ENCODE assay signal across 15 cellular contexts in the genomic region with DNA sequence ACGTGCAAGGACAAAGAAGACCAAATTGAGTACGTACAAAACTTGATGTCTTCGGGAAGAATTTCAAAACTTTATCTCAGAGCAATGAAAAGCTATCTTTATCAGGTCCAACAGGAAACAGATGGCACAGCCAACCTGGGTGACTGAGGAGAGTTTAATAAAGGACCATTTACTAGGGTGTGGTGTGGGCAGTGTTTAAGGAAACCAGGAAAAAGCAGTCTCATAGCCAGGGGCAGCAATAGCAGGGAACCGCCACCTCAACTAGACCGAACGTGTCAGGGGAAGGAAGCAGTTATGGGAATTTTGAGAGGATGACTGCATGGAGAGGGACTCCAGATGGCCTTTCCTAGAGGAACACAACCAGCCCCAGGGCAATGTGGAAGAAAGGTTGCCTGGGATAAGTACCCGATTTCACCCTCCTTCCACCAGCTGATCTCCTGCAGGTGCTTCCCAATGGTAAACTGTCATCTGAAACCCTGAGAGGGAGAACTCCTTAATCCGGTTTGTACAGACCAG. TPM values are rescaled to one million over a fixed set of nuclear protein-coding genes. Genes with fewer than 3 reads are reported as not detected.
A peak's percentile ranks its signal among the peaks of the same experiment; 100 is the strongest.
DNase-seq lines count a peak whose midpoint lies in the region; ATAC-seq, FAIRE-seq and TF ChIP-seq lines count a peak whose summit lies in the region.
"Had no signal": no experiment of that assay in that cellular context is flagged by ENCODE, and none has a peak within 500 bp of the region (broad histone marks: within the 10 kb centered on the region; RNA-seq: fewer than 3 reads in every experiment).

No MANE protein-coding gene starts in this region.

- no peak for FAIRE-seq in bronchial epithelial cell (lab: Jason Lieb, UNC)

- intact Hi-C loops in left colon (cut with DNase I, micrococcal nuclease) (no loop called here), adrenal gland (cut with DNase I) (no loop called here)

- TF ChIP-seq POLR2A in adrenal gland (IDR thresholded peaks at IDR 0.05) = no peak

- no peaks in the 10 kb centered on the region for H3K36me3 ChIP-seq in bronchial epithelial cell (ENCODE audit: control insufficient read depth, insufficient read depth, low read length)
- H3K36me3 ChIP-seq in adrenal gland (replicated peaks in 1 of 2) = no peaks in the 10 kb centered on the region
- H3K36me3 ChIP-seq: BLaER1 had no signal

- no peaks in the 10 kb centered on the region for H3K9me3 ChIP-seq in adrenal gland (replicated peaks in 1 of 3)
- H3K9me3 ChIP-seq: BLaER1 had no signal

- no peak overlapping the region for H3K27ac ChIP-seq in adrenal gland
- H3K27ac ChIP-seq: BLaER1, GM23248 had no signal

- ATAC-seq in left colon = peak; percentile 76

- 78 to 83% (median 82%) methylated on average over 8 of the region's 8 CpGs for WGBS in adrenal gland, 4 donors

- no peaks in the 10 kb centered on the region for H3K4me1 ChIP-seq in adrenal gland (replicated peaks in 1 of 2)
- H3K4me1 ChIP-seq: BLaER1 had no signal

- TF ChIP-seq CTCF in bronchial epithelial cell (IDR thresholded peaks at IDR 0.05; ENCODE audit: insufficient read depth, low read length, severe bottlenecking) (no peak), adrenal gland (IDR thresholded peaks at IDR 0.05) (no peak)

- DNase-seq in NCI-H82 (lab: John Stamatoyannopoulos, UW) = peak; percentile 9
- DNase-seq in NCI-H82 treated with DMSO at 0.1 percent for 48 hours (lab: John Stamatoyannopoulos, UW; ENCODE audit: unreplicated experiment) = no peak
- DNase-seq in bronchial epithelial cell (ENCODE audit: low read depth) = peak; percentile 17
- DNase-seq in left colon = no peak
- DNase-seq in activated CD8-positive, alpha-beta memory T cell treated with anti-CD3 and anti-CD28 coated beads, Interleukin-2, amount 50 U/mL, for 48 hours = no peak
- DNase-seq in adrenal gland = no peak
- DNase-seq in NCI-H748 treated with DMSO at 0.1 percent for 48 hours (lab: John Stamatoyannopoulos, UW) = no peak
- DNase-seq: 8988T, AML-193, DMS 273 treated with DMSO at 0.1 percent for 48 hours, GM23248, H7 had no signal

- H3K4me3 ChIP-seq in bronchial epithelial cell (ENCODE audit: low read depth, low read length) (no peak overlapping the region), adrenal gland (no peak overlapping the region)
- H3K4me3 ChIP-seq: BLaER1, GM23248 had no signal

- H3K27me3 ChIP-seq in bronchial epithelial cell (ENCODE audit: control insufficient read depth, insufficient read depth, low read length) = no peaks in the 10 kb centered on the region
- no peaks in the 10 kb centered on the region for H3K27me3 ChIP-seq in adrenal gland
- H3K27me3 ChIP-seq: BLaER1 had no signal

RNA-seq across cellular contexts. Expression of a gene that starts 15.2 kb away (rescaled TPM):
- not detected in 2 replicates for total RNA-seq in bronchial epithelial cell
- total RNA-seq in left colon = not detected
- total RNA-seq in adrenal gland = not detected
- polyA plus RNA-seq in adrenal gland = not detected
- total RNA-seq: Daoy, GM23248, H7, HT-29 had no signal
- polyA plus RNA-seq: GM23248 had no signal

RNA-seq across cellular contexts. Expression of a gene that starts 19.4 kb away (rescaled TPM):
- total RNA-seq in bronchial epithelial cell (not detected in 2 replicates), left colon (not detected), adrenal gland (not detected)
- polyA plus RNA-seq in adrenal gland = not detected
- total RNA-seq: Daoy, GM23248, H7, HT-29 had no signal
- polyA plus RNA-seq: GM23248 had no signal

RNA-seq across cellular contexts. Expression of a gene that starts 34.6 kb away (rescaled TPM):
- total RNA-seq in bronchial epithelial cell (not detected in 2 replicates), left colon (not detected), adrenal gland (not detected)
- not detected for polyA plus RNA-seq in adrenal gland
- total RNA-seq: Daoy, GM23248, H7, HT-29 had no signal
- polyA plus RNA-seq: GM23248 had no signal

RNA-seq across cellular contexts. Expression of a gene that starts 52.2 kb away (rescaled TPM):
- total RNA-seq in bronchial epithelial cell (not detected in 2 replicates), left colon (not detected), adrenal gland (not detected)
- polyA plus RNA-seq in adrenal gland = not detected
- total RNA-seq: Daoy, GM23248, H7, HT-29 had no signal
- polyA plus RNA-seq: GM23248 had no signal

RNA-seq across cellular contexts. Expression of a gene that starts 54.3 kb away (rescaled TPM):
- total RNA-seq in bronchial epithelial cell = not detected in 2 replicates
- not detected for total RNA-seq in left colon
- not detected for total RNA-seq in adrenal gland
- not detected for polyA plus RNA-seq in adrenal gland
- total RNA-seq: Daoy, GM23248, H7, HT-29 had no signal
- polyA plus RNA-seq: GM23248 had no signal

Comparison
In these comparisons a context has a peak if more than half of its experiments do, and no peak if none do; other contexts are left out.
1. DNase-seq: peak in NCI-H82 (single experiment) and bronchial epithelial cell (single experiment); none in NCI-H82 treated with DMSO at 0.1 percent for 48 hours (single experiment), left colon (0 of 2), activated CD8-positive, alpha-beta memory T cell treated with anti-CD3 and anti-CD28 coated beads, Interleukin-2, amount 50 U/mL, for 48 hours (single experiment), adrenal gland (0 of 7) and NCI-H748 treated with DMSO at 0.1 percent for 48 hours (single experiment).